10 cellular contexts compared by ENCODE assay signal in the genomic region with DNA sequence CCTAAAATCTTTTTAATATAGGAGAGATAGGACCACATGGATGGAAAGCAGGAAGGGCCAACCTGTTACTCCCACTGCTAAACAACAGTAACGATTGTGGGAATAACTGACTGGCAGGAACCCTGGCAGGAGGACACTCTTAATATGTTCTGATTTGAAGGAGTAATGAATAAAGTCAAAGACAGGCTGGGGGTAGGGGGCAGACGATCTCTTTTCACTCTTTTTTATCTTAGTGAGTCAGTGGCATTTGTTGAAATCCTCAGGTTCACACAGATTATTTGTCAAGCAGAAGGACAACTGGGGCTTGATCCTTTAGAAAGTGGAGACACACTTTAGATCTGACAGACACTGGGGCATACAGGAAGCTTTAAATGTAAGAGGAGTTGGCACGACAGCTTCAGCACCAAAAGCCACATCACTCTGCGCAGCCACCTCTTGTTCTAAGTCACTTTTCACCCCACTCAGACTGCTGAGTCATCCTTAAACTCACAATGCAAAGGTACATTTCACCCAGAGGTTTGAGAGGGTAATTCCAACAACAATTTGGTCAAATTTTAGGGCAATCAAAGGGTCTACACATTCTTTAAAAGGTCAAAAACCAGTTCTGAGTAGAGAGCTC.
DNase-seq lines count a peak whose midpoint lies in the region; ATAC-seq and TF ChIP-seq lines count a peak whose summit lies in the region.
"Had no signal": no experiment of that assay in that cellular context is flagged by ENCODE, and none has a peak within 500 bp of the region (broad histone marks: within the 10 kb centered on the region; RNA-seq: fewer than 3 reads in every experiment).

No MANE protein-coding gene starts in this region.

- RAD21 ChIA-PET in HCT116 (lab: Charles Lee; ENCODE audit: low non-redundant PET in 1 of 2, low total read pairs in 2 of 2, uncharacterized antibody in 2 of 2, unreplicated experiment in 2 of 2) = no interaction called here

- H3K4me1 Mint-ChIP-seq in osteocyte (ENCODE audit: unreplicated experiment) (peaks cover 36% of the 10 kb centered on the region), nephron progenitor cell (peaks cover 15% of the 10 kb centered on the region)

- H3K27ac Mint-ChIP-seq in osteocyte (ENCODE audit: unreplicated experiment) = peak overlapping the region; percentile 14
- no peak overlapping the region for H3K27ac Mint-ChIP-seq in nephron progenitor cell

- 0 out of 4 replicates have a peak, but pooled peaks cover 0 to 3% of the 10 kb centered on the region in 2 experiments for H3K9me3 ChIP-seq in HCT116 (ENCODE audit: control insufficient read depth in 1 of 2, insufficient read depth in 1 of 2, low read depth in 1 of 2, low read length in 2 of 2)

- H3K4me3 Mint-ChIP-seq in osteocyte (ENCODE audit: unreplicated experiment) = no peak overlapping the region
- H3K4me3 Mint-ChIP-seq in nephron progenitor cell = no peak overlapping the region

- intact Hi-C loops in HCT116 (cut with micrococcal nuclease) = no loop called here

- CTCF ChIA-PET in HCT116 (lab: Charles Lee) = interaction anchor here (1.0 kb wide), 1 partner anchor 206 kb away, joined by 3 read pairs; no protein-coding TSS in a partner anchor

- DNase-seq in HCT116 (ENCODE audit: low read depth, low spot score) (peak; percentile 34), NCI-H1436 (lab: John Stamatoyannopoulos, UW) (peak; percentile 48), osteocyte (ENCODE audit: extremely low spot score, unreplicated experiment) (no peak), RKO (ENCODE audit: low spot score) (no peak), amniotic stem cell (lab: John Stamatoyannopoulos, UW) (no peak), nephron progenitor cell (no peak)
- peak; percentile 81 for DNase-seq in activated effector memory CD4-positive, alpha-beta T cell treated with anti-CD3 and anti-CD28 coated beads, Interleukin-2, amount 50 U/mL, for 16 hours
- DNase-seq: right cardiac atrium had no signal

- no peak for TF ChIP-seq POLR2A in HCT116 (IDR thresholded peaks at IDR 0.05; ENCODE audit: borderline replicate concordance, extremely low read depth, insufficient read depth, insufficient read length)

- peak overlapping the region; percentile 47 for H3K4me2 ChIP-seq in HCT116 (ENCODE audit: low read length)

- H3K9ac ChIP-seq in HCT116 (ENCODE audit: low read length) = no peak overlapping the region

- TF ChIP-seq RAD21 in HCT116 (IDR thresholded peaks at IDR 0.05; ENCODE audit: low read depth) = no peak

- H2AFZ ChIP-seq in HCT116 (ENCODE audit: low read depth, low read length, poor library complexity, severe bottlenecking) = no peak overlapping the region

- H3K9me3 Mint-ChIP-seq in osteocyte (ENCODE audit: unreplicated experiment) (peaks cover 15% of the 10 kb centered on the region), nephron progenitor cell (peaks cover 19% of the 10 kb centered on the region)

- H3K4me3 ChIP-seq in HCT116 (replicated peaks in 1 of 2; ENCODE audit: low read depth in 1 of 2, low read length in 2 of 2) = no peak overlapping the region

- no peaks in the 10 kb centered on the region for H3K36me3 ChIP-seq in HCT116 (ENCODE audit: control insufficient read depth in 1 of 2, insufficient read depth in 2 of 2, low read length in 2 of 2)

- H3K36me3 Mint-ChIP-seq in osteocyte (ENCODE audit: unreplicated experiment) = no peaks in the 10 kb centered on the region
- peaks cover 34% of the 10 kb centered on the region for H3K36me3 Mint-ChIP-seq in nephron progenitor cell (ENCODE audit: low read depth)

- H3K79me2 ChIP-seq in HCT116 (ENCODE audit: insufficient read depth, low read length) = no peaks in the 10 kb centered on the region

- POLR2A ChIA-PET in HCT116 (lab: Charles Lee) = interaction anchor here (1.4 kb wide), 1 partner anchor 148 kb away, joined by 3 read pairs; no protein-coding TSS in a partner anchor

- no peaks in the 10 kb centered on the region for H3K27me3 ChIP-seq in HCT116 (ENCODE audit: insufficient read depth, low read length)

- H3K27me3 Mint-ChIP-seq in osteocyte (ENCODE audit: unreplicated experiment) (no peaks in the 10 kb centered on the region), nephron progenitor cell (ENCODE audit: low read depth, poor library complexity) (no peaks in the 10 kb centered on the region)

- H3K4me1 ChIP-seq in HCT116 (ENCODE audit: control insufficient read depth in 1 of 2, insufficient read depth in 2 of 2, low read length in 2 of 2) = peaks cover 24 to 28% of the 10 kb centered on the region in 2 experiments

- BruUV-seq in HCT116 (replicated peaks; lab: Mats Ljungman, UMichigan) = no TSS peak

- TF ChIP-seq CTCF in HCT116 (IDR thresholded peaks at IDR 0.05 in 2 of 3, conservative IDR thresholded peaks at IDR 0.05 in 1 of 3; ENCODE audit: borderline replicate concordance in 1 of 3, insufficient read depth in 1 of 3, low read depth in 2 of 3, low read length in 2 of 3) = no peak
- TF ChIP-seq CTCF in osteocyte (IDR thresholded peaks at IDR 0.05) = no peak
- no peak for TF ChIP-seq CTCF in nephron progenitor cell (IDR thresholded peaks at IDR 0.05)

- no peaks in the 10 kb centered on the region for H4K20me1 ChIP-seq in HCT116 (ENCODE audit: insufficient read depth)

- ATAC-seq in GM18858 (IDR thresholded peaks at IDR 0.05; ENCODE audit: unreplicated experiment) = peak; percentile 97
- peak; percentile 85 for ATAC-seq in HCT116

- H3K9me2 ChIP-seq in HCT116 (ENCODE audit: insufficient read depth) = no peaks in the 10 kb centered on the region

- peak overlapping the region; percentile 33; the same call in 1 of the 2 replicates for H3K27ac ChIP-seq in HCT116 (ENCODE audit: low read depth, low read length)
- H3K27ac ChIP-seq: VCaP had no signal

TF ChIP-seq in HCT116, 20 proteins besides CTCF, POLR2A, EP300 and RAD21:
- TF ChIP-seq JUND (IDR thresholded peaks at IDR 0.05) = 0 out of 2 replicates have a peak, but pooled peaks have one; percentile 26
- TF ChIP-seq CBX3 (IDR thresholded peaks at IDR 0.05; ENCODE audit: low read depth) = no peak
- TF ChIP-seq SP1 (IDR thresholded peaks at IDR 0.05; ENCODE audit: low read depth) = 0 out of 2 replicates have a peak, but pooled peaks have one; percentile 6
TF ChIP-seq in HCT116: peak in this region for 2.

Comparison
In these comparisons a context has a peak if more than half of its experiments do, and no peak if none do; other contexts are left out.
1. DNase-seq: peak in HCT116 (single experiment), NCI-H1436 (single experiment) and activated effector memory CD4-positive, alpha-beta T cell treated with anti-CD3 and anti-CD28 coated beads, Interleukin-2, amount 50 U/mL, for 16 hours (single experiment); none in osteocyte (single experiment), RKO (single experiment), amniotic stem cell (single experiment) and nephron progenitor cell (single experiment).